Comparison of ENCODE assay signal across 8 cellular contexts in the genomic region with DNA sequence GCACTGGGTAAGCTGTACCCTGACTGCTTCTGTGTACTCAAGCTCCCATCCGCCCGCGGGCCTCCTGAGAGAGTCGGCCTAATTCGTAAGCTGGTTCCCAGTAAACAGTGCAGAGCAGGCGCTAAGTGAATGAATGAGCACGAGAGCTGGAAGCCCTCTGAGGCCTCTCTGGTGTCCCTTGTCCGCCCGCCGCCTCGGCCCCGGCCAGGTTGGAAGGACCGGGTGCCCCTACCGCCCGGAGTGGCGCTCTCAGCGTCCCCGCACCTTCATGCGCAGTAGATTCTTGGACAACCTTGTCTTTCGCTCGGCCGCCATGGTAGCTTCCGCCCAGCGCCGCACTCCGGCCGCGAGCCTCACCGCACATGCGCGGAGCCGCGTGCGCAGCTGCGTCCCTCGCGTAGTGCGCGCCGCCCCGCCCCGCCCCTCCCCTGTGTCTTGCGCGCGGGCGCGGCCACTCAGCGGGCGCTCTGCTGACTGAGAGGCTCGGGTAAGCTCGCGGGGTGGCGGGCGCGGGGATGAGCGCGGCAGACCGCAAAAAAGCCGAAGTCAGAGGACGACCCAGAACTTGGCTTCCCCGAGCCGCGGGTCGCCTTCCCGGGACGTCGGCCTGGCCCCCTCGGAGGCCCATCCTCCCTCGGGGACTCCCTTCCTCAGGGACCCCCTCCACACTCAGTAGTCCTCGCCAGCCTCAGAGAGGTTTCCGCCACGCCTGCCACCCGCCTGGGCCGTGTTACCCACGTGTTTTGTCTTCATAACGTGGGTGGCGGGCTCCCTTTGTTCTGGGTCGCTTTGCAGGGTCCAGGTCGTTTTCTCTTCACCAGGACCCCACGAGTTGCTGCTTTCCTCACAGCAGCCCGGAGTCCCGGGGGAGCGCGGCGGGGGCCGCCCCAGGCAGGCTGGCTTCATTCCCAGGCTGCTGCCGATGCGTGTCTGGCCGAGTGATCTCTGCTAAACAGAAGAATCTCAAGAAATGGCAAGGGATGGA. TPM values are rescaled to one million over a fixed set of nuclear protein-coding genes. Genes with fewer than 3 reads are reported as not detected.
DNase-seq lines count a peak whose midpoint lies in the region; ATAC-seq and TF ChIP-seq lines count a peak whose summit lies in the region.

A gene with protein sequence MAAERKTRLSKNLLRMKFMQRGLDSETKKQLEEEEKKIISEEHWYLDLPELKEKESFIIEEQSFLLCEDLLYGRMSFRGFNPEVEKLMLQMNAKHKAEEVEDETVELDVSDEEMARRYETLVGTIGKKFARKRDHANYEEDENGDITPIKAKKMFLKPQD (minus strand): TSS at position 364 of the 985 bp plus-strand sequence. CDS start 49 bp downstream, at position 315.

- peaks cover 15% of the 10 kb centered on the region for H3K9me3 Mint-ChIP-seq in mesothelial cell of epicardium

- peak within 1 kb of the TSS; percentile 99 for H3K27ac Mint-ChIP-seq in mesothelial cell of epicardium

- peaks cover 42% of the 10 kb centered on the region for H3K27me3 Mint-ChIP-seq in mesothelial cell of epicardium (ENCODE audit: low read depth)

- DNase-seq in COLO668 (lab: John Stamatoyannopoulos, UW; ENCODE audit: unreplicated experiment) (peak; percentile 97), HS-5 (ENCODE audit: low read depth) (peak; percentile 13), NOMO-1 treated with dmso at 0.1 percent for 144 hours (lab: John Stamatoyannopoulos, UW; ENCODE audit: unreplicated experiment) (peak; percentile 81), mesothelial cell of epicardium (ENCODE audit: low spot score in 2 of 2, unreplicated experiment in 2 of 2) (peak; percentile 92 to 93)
- DNase-seq in activated CD8-positive, alpha-beta memory T cell treated with anti-CD3 and anti-CD28 coated beads, Interleukin-2, amount 50 U/mL, for 24 hours (ENCODE audit: extremely low read depth): peak; percentile 60
- DNase-seq in stimulated activated CD8-positive, alpha-beta memory T cell treated with anti-CD3 and anti-CD28 coated beads, Interleukin-15, amount 100 ng/mL, for 4 hours (ENCODE audit: low read depth in 2 of 2): peak; percentile 78 to 86

- peak within 1 kb of the TSS; percentile 94 for H3K4me3 Mint-ChIP-seq in mesothelial cell of epicardium

- no peak for TF ChIP-seq CTCF in mesothelial cell of epicardium (IDR thresholded peaks at IDR 0.05; ENCODE audit: unreplicated experiment)

- in situ Hi-C loops in endometrial microvascular endothelial cells (cut with HindIII; ENCODE audit: inconsistent ontology term, low pct_unique_long_range_greater_than_20kb, low sequenced_read_pairs): no loop called here

- ATAC-seq in GM19468 (IDR thresholded peaks at IDR 0.05; ENCODE audit: extremely low read depth, unreplicated experiment): peak; percentile 98

- peaks cover 12% of the 10 kb centered on the region for H3K4me1 Mint-ChIP-seq in mesothelial cell of epicardium

- H3K36me3 Mint-ChIP-seq in mesothelial cell of epicardium: peaks cover 28% of the 10 kb centered on the region

RNA-seq across cellular contexts. Expression of the gene that starts here (rescaled TPM):
- total RNA-seq in endometrial microvascular endothelial cells (ENCODE audit: inconsistent ontology term): 62.7 TPM
- total RNA-seq in mesothelial cell of epicardium: 32.2 to 34.8 TPM (median 34.4 TPM) in 3 replicates

Comparison
In these comparisons a context has a peak if more than half of its experiments do, and no peak if none do; other contexts are left out.
1. Peak in every context shown above with its lines: DNase-seq and ATAC-seq.
2. DNase-seq: peak in every context shown above with its lines; median percentile 97 in COLO668; 92 in mesothelial cell of epicardium; 82 in stimulated activated CD8-positive, alpha-beta memory T cell treated with anti-CD3 and anti-CD28 coated beads, Interleukin-15, amount 100 ng/mL, for 4 hours; 81 in NOMO-1 treated with dmso at 0.1 percent for 144 hours; 60 in activated CD8-positive, alpha-beta memory T cell treated with anti-CD3 and anti-CD28 coated beads, Interleukin-2, amount 50 U/mL, for 24 hours; 13 in HS-5.